10 cellular contexts compared by ENCODE assay signal in the genomic region with DNA sequence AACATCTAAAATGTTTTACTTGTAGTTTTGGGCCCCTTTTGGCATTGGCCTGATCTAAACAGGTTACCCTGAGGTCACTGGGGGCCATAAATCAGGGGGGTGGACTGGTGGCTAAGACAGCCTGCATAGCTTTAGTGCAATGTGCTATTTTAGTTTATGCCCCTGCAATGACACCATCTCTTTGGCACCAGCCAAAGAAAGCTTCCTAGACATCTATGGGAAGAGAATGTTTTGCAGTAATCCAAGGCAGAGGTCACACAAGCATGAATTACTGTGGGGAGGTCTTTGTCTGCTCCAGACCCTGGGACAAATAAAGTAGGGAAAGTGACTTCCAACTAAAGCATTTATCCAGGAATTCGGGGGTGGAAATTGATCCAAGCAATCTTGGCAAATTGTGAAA. TPM values are rescaled to one million over a fixed set of nuclear protein-coding genes. Genes with fewer than 3 reads are reported as not detected.
A peak's percentile ranks its signal among the peaks of the same experiment; 100 is the strongest.
DNase-seq lines count a peak whose midpoint lies in the region; ATAC-seq and TF ChIP-seq lines count a peak whose summit lies in the region.
"Had no signal": no experiment of that assay in that cellular context is flagged by ENCODE, and none has a peak within 500 bp of the region (broad histone marks: within the 10 kb centered on the region; RNA-seq: fewer than 3 reads in every experiment).

No MANE protein-coding gene starts in this region.

- no peak for TF ChIP-seq POLR2A in spleen (IDR thresholded peaks at IDR 0.05)

- no peak overlapping the region for H3K4me3 ChIP-seq in left ventricle myocardium inferior
- peak overlapping the region in 4 of 8 donors; percentile 45 to 85 (median 60) for H3K4me3 ChIP-seq in spleen

- H3K9me3 ChIP-seq in left ventricle myocardium inferior (replicated peaks) (no peaks in the 10 kb centered on the region), spleen (no peaks in the 10 kb centered on the region)

- H3K4me3 Mint-ChIP-seq in activated CD8-positive, alpha-beta memory T cell treated with anti-CD3 and anti-CD28 coated beads, Interleukin-2, amount 10 ng/mL, durations not matched to agents 7 days and 5 days: peak overlapping the region; percentile 17
- peak overlapping the region; percentile 93 for H3K4me3 Mint-ChIP-seq in activated T-helper 17 cell treated with anti-CD3 and anti-CD28 coated beads, Interleukin-2, amount 50 U/mL, for 72 hours

- peaks cover 3% of the 10 kb centered on the region for H3K27me3 Mint-ChIP-seq in activated CD8-positive, alpha-beta memory T cell treated with anti-CD3 and anti-CD28 coated beads, Interleukin-2, amount 10 ng/mL, durations not matched to agents 7 days and 5 days
- H3K27me3 Mint-ChIP-seq in activated T-helper 17 cell treated with anti-CD3 and anti-CD28 coated beads, Interleukin-2, amount 50 U/mL, for 72 hours: no peaks in the 10 kb centered on the region

- peaks cover 53% of the 10 kb centered on the region for H3K36me3 Mint-ChIP-seq in activated CD8-positive, alpha-beta memory T cell treated with anti-CD3 and anti-CD28 coated beads, Interleukin-2, amount 10 ng/mL, durations not matched to agents 7 days and 5 days
- H3K36me3 Mint-ChIP-seq in activated T-helper 17 cell treated with anti-CD3 and anti-CD28 coated beads, Interleukin-2, amount 50 U/mL, for 72 hours (ENCODE audit: low read depth): peaks cover 49% of the 10 kb centered on the region

- WGBS in spleen, 5 donors: 72 to 79% (median 73%) methylated on average over 1 of the region's 1 CpG

- peaks cover 42% of the 10 kb centered on the region for H3K4me1 ChIP-seq in left ventricle myocardium inferior
- peaks cover 32 to 86% (median 65%) of the 10 kb centered on the region in 6 donors for H3K4me1 ChIP-seq in spleen

- peaks cover 10% of the 10 kb centered on the region for H3K9me3 Mint-ChIP-seq in activated CD8-positive, alpha-beta memory T cell treated with anti-CD3 and anti-CD28 coated beads, Interleukin-2, amount 10 ng/mL, durations not matched to agents 7 days and 5 days (ENCODE audit: low read depth)
- H3K9me3 Mint-ChIP-seq in activated T-helper 17 cell treated with anti-CD3 and anti-CD28 coated beads, Interleukin-2, amount 50 U/mL, for 72 hours: peaks cover 7% of the 10 kb centered on the region

- TF ChIP-seq CTCF in left ventricle myocardium inferior (IDR thresholded peaks at IDR 0.05; ENCODE audit: borderline replicate concordance) (no peak), spleen (IDR thresholded peaks at IDR 0.05 in 8 of 11, conservative IDR thresholded peaks at IDR 0.05 in 3 of 11) (no peak)

- H3K36me3 ChIP-seq in left ventricle myocardium inferior: no peaks in the 10 kb centered on the region
- H3K36me3 ChIP-seq in spleen: peaks cover 0 to 47% (median 0%) of the 10 kb centered on the region in 6 donors

- peak overlapping the region; percentile 97 for H3K27ac Mint-ChIP-seq in activated CD8-positive, alpha-beta memory T cell treated with anti-CD3 and anti-CD28 coated beads, Interleukin-2, amount 10 ng/mL, durations not matched to agents 7 days and 5 days
- H3K27ac Mint-ChIP-seq in activated T-helper 17 cell treated with anti-CD3 and anti-CD28 coated beads, Interleukin-2, amount 50 U/mL, for 72 hours: peak overlapping the region; percentile 92

- peak overlapping the region; percentile 52 for H3K27ac ChIP-seq in left ventricle myocardium inferior (replicated peaks)
- H3K27ac ChIP-seq in spleen: peak overlapping the region in 7 of 8 donors; percentile 12 to 94 (median 87)

- CTCF ChIA-PET in activated CD8-positive, alpha-beta memory T cell treated with anti-CD3 and anti-CD28 coated beads, Interleukin-2, amount 10 ng/mL, durations not matched to agents 7 days and 5 days (lab: Charles Lee): interaction anchor here (0.9 to 13.4 kb wide), 6 partner anchors 10 to 96 kb away, joined by 3 to 225 read pairs (median 8); no protein-coding TSS in a partner anchor

- H3K4me1 Mint-ChIP-seq in activated CD8-positive, alpha-beta memory T cell treated with anti-CD3 and anti-CD28 coated beads, Interleukin-2, amount 10 ng/mL, durations not matched to agents 7 days and 5 days: peaks cover 82% of the 10 kb centered on the region
- H3K4me1 Mint-ChIP-seq in activated T-helper 17 cell treated with anti-CD3 and anti-CD28 coated beads, Interleukin-2, amount 50 U/mL, for 72 hours: peaks cover 43% of the 10 kb centered on the region

- intact Hi-C loops in left ventricle myocardium inferior (cut with micrococcal nuclease) (no loop called here), spleen (cut with DNase I; ENCODE audit: low total_unique reads) (loop anchor here (10.0 kb wide), 1 partner anchor 64 kb away; no protein-coding TSS in a partner anchor)

- H3K27me3 ChIP-seq in left ventricle myocardium inferior (ENCODE audit: low read depth) (no peaks in the 10 kb centered on the region), spleen (replicated peaks in 1 of 7) (no peaks in the 10 kb centered on the region)

- ATAC-seq in activated CD8-positive, alpha-beta memory T cell treated with anti-CD3 and anti-CD28 coated beads, Interleukin-2, amount 10 ng/mL, durations not matched to agents 7 days and 5 days: no peak
- no peak for ATAC-seq in activated T-helper 17 cell treated with anti-CD3 and anti-CD28 coated beads, Interleukin-2, amount 50 U/mL, for 72 hours (replicated peaks)
- ATAC-seq in HG02938 (IDR thresholded peaks at IDR 0.05; ENCODE audit: unreplicated experiment) (no peak), HG03521 (IDR thresholded peaks at IDR 0.05; ENCODE audit: unreplicated experiment) (no peak)

- DNase-seq in activated CD8-positive, alpha-beta memory T cell treated with anti-CD3 and anti-CD28 coated beads, Interleukin-2, amount 10 ng/mL, durations not matched to agents 7 days and 5 days: no peak
- DNase-seq in activated CD8-positive, alpha-beta memory T cell treated with anti-CD3 and anti-CD28 coated beads, Interleukin-2, amount 50 U/mL, for 4 hours: no peak
- DNase-seq in left ventricle myocardium inferior: no peak
- no peak for DNase-seq in spleen
- DNase-seq in D341Med (ENCODE audit: low spot score): no peak
- DNase-seq: ACHN, NCI-H524 had no signal

RNA-seq across cellular contexts. Expression of gene RIPOR2, which starts 5.4 kb away (rescaled TPM):
- total RNA-seq in activated CD8-positive, alpha-beta memory T cell treated with anti-CD3 and anti-CD28 coated beads, Interleukin-2, amount 10 ng/mL, durations not matched to agents 7 days and 5 days: 100 to 1,000 TPM in 1 of 2 experiments, 10 to 100 TPM in 1; 53.4 to 104 TPM
- 100 to 1,000 TPM in 1 of 2 donors, 10 to 100 TPM in 1; 47.5 to 113 TPM for total RNA-seq in activated T-helper 17 cell treated with anti-CD3 and anti-CD28 coated beads, Interleukin-2, amount 50 U/mL, for 72 hours
- 3.1 TPM for total RNA-seq in left ventricle myocardium inferior
- total RNA-seq in spleen: 100 to 1,000 TPM; 128 to 247 (median 172) TPM
- 10 to 100 TPM; 40.6 to 43.4 (median 41.2) TPM for polyA plus RNA-seq in spleen

Comparison
In these comparisons a context has a peak if more than half of its experiments do, and no peak if none do; other contexts are left out.
1. RNA of gene RIPOR2, which starts 5.4 kb away (total RNA-seq): 128 to 247 TPM in spleen, 47.5 to 113 TPM in activated T-helper 17 cell treated with anti-CD3 and anti-CD28 coated beads, Interleukin-2, amount 50 U/mL, for 72 hours and 53.4 to 104 TPM in activated CD8-positive, alpha-beta memory T cell treated with anti-CD3 and anti-CD28 coated beads, Interleukin-2, amount 10 ng/mL, durations not matched to agents 7 days and 5 days; 3.1 TPM in left ventricle myocardium inferior (single experiment); every median in the first group is over 10 times any median in the second.